In genomic region chr14:75280831-75281690, GRCh38 we compare ENCODE assay signal across 10 cellular contexts. TPM values are rescaled to one million over a fixed set of nuclear protein-coding genes. Genes with fewer than 3 reads are reported as not detected.
DNase-seq lines count a peak whose midpoint lies in the region; ATAC-seq and TF ChIP-seq lines count a peak whose summit lies in the region.
"Had no signal": no experiment of that assay in that cellular context is flagged by ENCODE, and none has a peak within 500 bp of the region (broad histone marks: within the 10 kb centered on the region; RNA-seq: fewer than 3 reads in every experiment).

No MANE protein-coding gene starts in this region.

- peak overlapping the region; percentile 95 for H3K27ac Mint-ChIP-seq in WTC11

- H3K79me2 ChIP-seq in GM23248 (ENCODE audit: insufficient read depth) (peaks cover 21% of the 10 kb centered on the region), fibroblast of lung (ENCODE audit: control insufficient read depth, insufficient read depth, low read length) (peaks cover 4% of the 10 kb centered on the region)

- H3K4me2 ChIP-seq in GM23248 (ENCODE audit: unreplicated experiment) (peak overlapping the region; percentile 99), fibroblast of lung (ENCODE audit: extremely low read depth, insufficient read depth, low read length) (no peak overlapping the region)

- peak overlapping the region; percentile 99; the same call in 1 of the 2 replicates for H3K9ac ChIP-seq in GM23248
- no peak overlapping the region for H3K9ac ChIP-seq in fibroblast of lung (ENCODE audit: insufficient read depth, low read length)

- intact Hi-C loops in ovary (cut with DNase I), result no loop called here

- CTCF ChIA-PET in WTC11 (lab: Charles Lee), result interaction anchor here (0.7 to 1.9 kb wide), 3 partner anchors 14 to 280 kb away, joined by 3 to 14 read pairs (median 4); no protein-coding TSS in a partner anchor

- 89 to 92% methylated on average over 17 of the region's 17 CpGs for WGBS in GM23248 (ENCODE audit: low coverage in 1 of 2, low lambda C conversion rate in 2 of 2, missing lambda C conversion rate in 2 of 2), 2 experiments
- 87 to 89% (median 88%) methylated on average over 15 to 17 of the region's 17 CpGs for WGBS in ovary, 3 donors

- peaks cover 38% of the 10 kb centered on the region for H3K4me1 Mint-ChIP-seq in WTC11

- H3K4me3 ChIP-seq in GM23248 (peak overlapping the region; percentile 92), fibroblast of lung (replicated peaks in 1 of 4; ENCODE audit: control extremely low read depth in 1 of 4, insufficient read depth in 1 of 4, low read depth in 3 of 4, low read length in 4 of 4) (peak overlapping the region in 1 of 4 experiments; percentile 91), ovary (peak overlapping the region; percentile 80), foreskin fibroblast (ENCODE audit: low read depth in 1 of 2, low read length in 2 of 2) (no peak overlapping the region)

- H3K4me3 Mint-ChIP-seq in WTC11, result peak overlapping the region; percentile 88

- H3K9me2 ChIP-seq in GM23248 (ENCODE audit: insufficient read depth), result no peaks in the 10 kb centered on the region

- H3K27me3 ChIP-seq in GM23248 (replicated peaks; ENCODE audit: insufficient read depth) (no peaks in the 10 kb centered on the region), fibroblast of lung (ENCODE audit: control insufficient read depth, insufficient read depth, low read length) (peaks cover 2% of the 10 kb centered on the region), ovary (no peaks in the 10 kb centered on the region)
- H3K27me3 ChIP-seq: cardiac muscle cell had no signal

- H3K9me3 Mint-ChIP-seq in WTC11, result no peaks in the 10 kb centered on the region

- H3K36me3 ChIP-seq in GM23248 (ENCODE audit: low read depth) (peaks cover 20% of the 10 kb centered on the region; the same call in 1 of the 2 replicates), fibroblast of lung (ENCODE audit: control insufficient read depth, insufficient read depth, low read length) (peaks cover 7% of the 10 kb centered on the region), ovary (peaks cover 3% of the 10 kb centered on the region)
- H3K36me3 ChIP-seq: cardiac muscle cell had no signal

- POLR2A ChIA-PET in WTC11 (lab: Charles Lee), result interaction anchor here (0.8 to 3.8 kb wide), 3 partner anchors 11 to 22 kb away, joined by 4 to 23 read pairs (median 22); no protein-coding TSS in a partner anchor

- no peaks in the 10 kb centered on the region for H3K9me3 ChIP-seq in GM23248 (ENCODE audit: low read depth)
- no peaks in the 10 kb centered on the region for H3K9me3 ChIP-seq in fibroblast of lung (ENCODE audit: control insufficient read depth, insufficient read depth, low read depth, low read length)
- H3K9me3 ChIP-seq in ovary, result no peaks in the 10 kb centered on the region

- DNase-seq in GM23248, result peak; percentile 50
- DNase-seq in WTC11 (ENCODE audit: low spot score), result no peak
- peak; percentile 13 to 41 for DNase-seq in fibroblast of lung (ENCODE audit: low read depth in 2 of 2)
- DNase-seq in ovary, result peak in 2 of 5 donors; percentile 60 to 64
- no peak for DNase-seq in foreskin fibroblast
- DNase-seq in stimulated activated CD4-positive, alpha-beta T cell treated with anti-CD3 and anti-CD28 coated beads, Interleukin-4, amount 100 ng/mL, for 1 hour, result no peak
- DNase-seq: NCI-H187 treated with DMSO at 0.1 percent for 48 hours had no signal

- H3K36me3 Mint-ChIP-seq in WTC11, result peaks cover 23% of the 10 kb centered on the region

- H3K4me1 ChIP-seq in GM23248 (ENCODE audit: insufficient read depth) (peaks cover 5% of the 10 kb centered on the region; the same call in 1 of the 2 replicates), fibroblast of lung (ENCODE audit: control insufficient read depth, extremely low read depth, insufficient read depth, low read length) (peaks cover 2% of the 10 kb centered on the region), ovary (ENCODE audit: insufficient read depth) (peaks cover 7% of the 10 kb centered on the region)

- TF ChIP-seq EP300 in ovary (IDR thresholded peaks at IDR 0.05), result no peak

- TF ChIP-seq POLR2A in ovary (IDR thresholded peaks at IDR 0.05), result no peak

- H4K20me1 ChIP-seq in GM23248 (ENCODE audit: insufficient read depth) (no peaks in the 10 kb centered on the region), fibroblast of lung (ENCODE audit: control insufficient read depth, extremely low read depth, insufficient read depth, low read length) (no peaks in the 10 kb centered on the region)

- peaks cover 19% of the 10 kb centered on the region for H3K27me3 Mint-ChIP-seq in WTC11 (ENCODE audit: low read depth)

- H3K27ac ChIP-seq in GM23248 (no peak overlapping the region), fibroblast of lung (ENCODE audit: insufficient read depth, low read length) (no peak overlapping the region), ovary (no peak overlapping the region)
- H3K27ac ChIP-seq: cardiac muscle cell had no signal

- H2AFZ ChIP-seq in GM23248 (no peak overlapping the region), fibroblast of lung (ENCODE audit: low read length) (no peak overlapping the region)

- no peak for TF ChIP-seq CTCF in WTC11 (IDR thresholded peaks at IDR 0.05)
- TF ChIP-seq CTCF in fibroblast of lung (conservative IDR thresholded peaks at IDR 0.05 in 1 of 2, IDR thresholded peaks at IDR 0.05 in 1 of 2; ENCODE audit: low read depth in 1 of 2, low read length in 2 of 2), result no peak
- no peak for TF ChIP-seq CTCF in ovary (IDR thresholded peaks at IDR 0.05)
- TF ChIP-seq CTCF in foreskin fibroblast (IDR thresholded peaks at IDR 0.05; ENCODE audit: low read depth, low read length), result no peak

- ATAC-seq in WTC11, result no peak
- no peak for ATAC-seq in GM21786 (IDR thresholded peaks at IDR 0.05; ENCODE audit: unreplicated experiment)
- ATAC-seq in HG02678 (IDR thresholded peaks at IDR 0.05; ENCODE audit: unreplicated experiment), result no peak

- peaks cover 39% of the 10 kb centered on the region; the same call in 1 of the 2 replicates for H3F3A ChIP-seq in GM23248 (ENCODE audit: insufficient read depth)

- in situ Hi-C loops in GM23248 (cut with MboI), result loop anchor here (25.0 kb wide), 1 partner anchor 344 kb away; no protein-coding TSS in a partner anchor

TF ChIP-seq in WTC11, 78 proteins besides CTCF, POLR2A, EP300 and RAD21 (continues in another document):
- TF ChIP-seq RORB (CRISPR knock-in tag; IDR thresholded peaks at IDR 0.05), result no peak
- no peak for TF ChIP-seq ATF2 (CRISPR knock-in tag; IDR thresholded peaks at IDR 0.05; ENCODE audit: borderline replicate concordance, low read depth)
- TF ChIP-seq PRRX2 (CRISPR knock-in tag; IDR thresholded peaks at IDR 0.05), result no peak
- no peak for TF ChIP-seq EMX1 (CRISPR knock-in tag; IDR thresholded peaks at IDR 0.05)
- TF ChIP-seq HMGXB4 (CRISPR knock-in tag; IDR thresholded peaks at IDR 0.05), result no peak
- TF ChIP-seq ERG (CRISPR knock-in tag; IDR thresholded peaks at IDR 0.05), result no peak
- TF ChIP-seq ETV6 (CRISPR knock-in tag; IDR thresholded peaks at IDR 0.05), result no peak
- no peak for TF ChIP-seq ATF1 (CRISPR knock-in tag; IDR thresholded peaks at IDR 0.05)
- no peak for TF ChIP-seq FOXP1 (CRISPR knock-in tag; IDR thresholded peaks at IDR 0.05; ENCODE audit: borderline replicate concordance)
- no peak for TF ChIP-seq GABPB1 (CRISPR knock-in tag; IDR thresholded peaks at IDR 0.05)
- TF ChIP-seq NFATC4 (CRISPR knock-in tag; IDR thresholded peaks at IDR 0.05), result no peak
- no peak for TF ChIP-seq OVOL2 (CRISPR knock-in tag; IDR thresholded peaks at IDR 0.05; ENCODE audit: borderline replicate concordance)

RNA-seq across cellular contexts. Expression of gene FOS, which starts 2.4 kb away (rescaled TPM):
- total RNA-seq in GM23248 (2014; rRNA removed; shearing (Covaris generic)), result 118 and 124 TPM in 2 replicates
- polyA plus RNA-seq in GM23248 (2016; fragmentation: Nextera tagmentation; extraction: Ambion mirVana), result 107 and 110 TPM in 2 replicates
- 23.9 to 57.4 TPM (median 50.8 TPM) in 3 replicates for total RNA-seq in WTC11 (2021)
- total RNA-seq in fibroblast of lung, result 71.4 and 178 TPM in 2 replicates
- 24.6 and 347 TPM in 2 replicates for polyA plus RNA-seq in fibroblast of lung
- polyA plus RNA-seq in fibroblast of lung (2012), result 20.7 and 373 TPM in 2 replicates
- polyA minus RNA-seq in fibroblast of lung (ENCODE audit: low replicate concordance), result 80.6 and 399 TPM in 2 replicates
- 1,000 to 10,000 TPM in 2 of 7 donors, 100 to 1,000 TPM in 5; 115 to 2,019 (median 178) TPM for total RNA-seq in ovary
- polyA plus RNA-seq in ovary, result 100 to 1,000 TPM; 129 to 499 TPM

Comparison
In these comparisons a context has a peak if more than half of its experiments do, and no peak if none do; other contexts are left out.
1. DNase-seq: peak in GM23248 (single experiment) and fibroblast of lung (2 of 2); none in WTC11 (single experiment), foreskin fibroblast (0 of 2) and stimulated activated CD4-positive, alpha-beta T cell treated with anti-CD3 and anti-CD28 coated beads, Interleukin-4, amount 100 ng/mL, for 1 hour (single experiment).
2. H3K4me3 ChIP-seq: peak in GM23248 (single experiment) and ovary (single experiment); none in foreskin fibroblast (0 of 2).